Comparison of ENCODE assay signal across 15 cellular contexts in genomic region chr13:48431431-48431830, GRCh38. TPM values are rescaled to one million over a fixed set of nuclear protein-coding genes. Genes with fewer than 3 reads are reported as not detected.
DNase-seq lines count a peak whose midpoint lies in the region; ATAC-seq, FAIRE-seq and TF ChIP-seq lines count a peak whose summit lies in the region.
"Had no signal": no experiment of that assay in that cellular context is flagged by ENCODE, and none has a peak within 500 bp of the region (broad histone marks: within the 10 kb centered on the region; RNA-seq: fewer than 3 reads in every experiment).

No MANE protein-coding gene starts in this region.

- peaks cover 54% of the 10 kb centered on the region for H3K4me1 Mint-ChIP-seq in activated CD4-positive, alpha-beta memory T cell treated with anti-CD3 and anti-CD28 coated beads for 36 hours (ENCODE audit: low read depth)
- peaks cover 49% of the 10 kb centered on the region for H3K4me1 Mint-ChIP-seq in activated CD4-positive, alpha-beta memory T cell treated with anti-CD3 and anti-CD28 coated beads, Interleukin-2, amount 10 ng/mL, durations not matched to agents 7 days and 5 days

- H3K27ac Mint-ChIP-seq in activated CD4-positive, alpha-beta memory T cell treated with anti-CD3 and anti-CD28 coated beads for 36 hours: peak overlapping the region; percentile 45
- H3K27ac Mint-ChIP-seq in activated CD4-positive, alpha-beta memory T cell treated with anti-CD3 and anti-CD28 coated beads, Interleukin-2, amount 10 ng/mL, durations not matched to agents 7 days and 5 days: no peak overlapping the region
- H3K27ac Mint-ChIP-seq: type B pancreatic cell had no signal

- H3K9me3 Mint-ChIP-seq in activated CD4-positive, alpha-beta memory T cell treated with anti-CD3 and anti-CD28 coated beads for 36 hours: peaks cover 6% of the 10 kb centered on the region
- peaks cover 16% of the 10 kb centered on the region for H3K9me3 Mint-ChIP-seq in activated CD4-positive, alpha-beta memory T cell treated with anti-CD3 and anti-CD28 coated beads, Interleukin-2, amount 10 ng/mL, durations not matched to agents 7 days and 5 days

- no peaks in the 10 kb centered on the region for H3F3A ChIP-seq in smooth muscle cell (ENCODE audit: low read depth)

- no peak for DNase-seq in activated CD4-positive, alpha-beta memory T cell treated with anti-CD3 and anti-CD28 coated beads for 36 hours
- no peak for DNase-seq in activated CD4-positive, alpha-beta memory T cell treated with anti-CD3 and anti-CD28 coated beads, Interleukin-2, amount 10 ng/mL, durations not matched to agents 7 days and 5 days
- DNase-seq in endothelial cell of umbilical vein (ENCODE audit: low read depth, low spot score): peak; percentile 89
- no peak for DNase-seq in smooth muscle cell (lab: John Stamatoyannopoulos, UW; ENCODE audit: unreplicated experiment)
- no peak for DNase-seq in A172 (ENCODE audit: low spot score)
- DNase-seq in anterior cingulate cortex (lab: John Stamatoyannopoulos, UW): no peak
- DNase-seq in SKM-1 (lab: John Stamatoyannopoulos, UW; ENCODE audit: unreplicated experiment): no peak
- DNase-seq: activated T-cell treated with anti-CD3 and anti-CD28 coated beads, Interleukin-2, amount 50 U/mL, for 48 hours; effector CD4-positive, alpha-beta T cell; NCI-H2081; PC-9 had no signal

- BruUV-seq in endothelial cell of umbilical vein (replicated peaks; lab: Mats Ljungman, UMichigan): no TSS peak

- TF ChIP-seq CTCF in endothelial cell of umbilical vein (IDR thresholded peaks at IDR 0.05; ENCODE audit: extremely low read depth in 1 of 2, insufficient read depth in 1 of 2, low read depth in 1 of 2, low read length in 2 of 2): no peak
- no peak for TF ChIP-seq CTCF in smooth muscle cell (IDR thresholded peaks at IDR 0.05; ENCODE audit: borderline replicate concordance, insufficient read depth, poor library complexity, severe bottlenecking)

- H3K36me3 ChIP-seq in endothelial cell of umbilical vein (ENCODE audit: control insufficient read depth in 2 of 2, extremely low read depth in 1 of 2, insufficient read depth in 2 of 2, low read length in 2 of 2) (no peaks in the 10 kb centered on the region), smooth muscle cell (ENCODE audit: low read depth) (no peaks in the 10 kb centered on the region)

- intact Hi-C loops in activated CD4-positive, alpha-beta memory T cell treated with anti-CD3 and anti-CD28 coated beads for 36 hours (cut with micrococcal nuclease): loop anchor here (2.0 to 5.0 kb wide), 2 partner anchors 21 to 61 kb away; no protein-coding TSS in a partner anchor
- intact Hi-C loops in endothelial cell of umbilical vein (cut with micrococcal nuclease): no loop called here

- no peak for TF ChIP-seq POLR2A in endothelial cell of umbilical vein (IDR thresholded peaks at IDR 0.05; ENCODE audit: low read depth, low read length)

- H3K4me1 ChIP-seq in endothelial cell of umbilical vein (ENCODE audit: control insufficient read depth, extremely low read depth, insufficient read depth, low read length) (peaks cover 29% of the 10 kb centered on the region), smooth muscle cell (ENCODE audit: low read depth) (peaks cover 15% of the 10 kb centered on the region)
- H3K4me1 ChIP-seq: A549 had no signal

- no peak overlapping the region for H3K4me3 Mint-ChIP-seq in activated CD4-positive, alpha-beta memory T cell treated with anti-CD3 and anti-CD28 coated beads for 36 hours
- no peak overlapping the region for H3K4me3 Mint-ChIP-seq in activated CD4-positive, alpha-beta memory T cell treated with anti-CD3 and anti-CD28 coated beads, Interleukin-2, amount 10 ng/mL, durations not matched to agents 7 days and 5 days
- H3K4me3 Mint-ChIP-seq: type B pancreatic cell had no signal

- H3K9ac ChIP-seq in endothelial cell of umbilical vein (replicated peaks; ENCODE audit: extremely low read depth, insufficient read depth, low read length) (no peak overlapping the region), smooth muscle cell (ENCODE audit: low read depth) (peak overlapping the region; percentile 41)

- no peaks in the 10 kb centered on the region for H3K79me2 ChIP-seq in endothelial cell of umbilical vein (ENCODE audit: control insufficient read depth, insufficient read depth, low read length)
- H3K79me2 ChIP-seq in smooth muscle cell (ENCODE audit: low read depth): no peaks in the 10 kb centered on the region

- no peak overlapping the region for H3K4me3 ChIP-seq in endothelial cell of umbilical vein (replicated peaks in 1 of 3; ENCODE audit: insufficient read depth in 1 of 3, low read depth in 1 of 3, low read length in 3 of 3)
- no peak overlapping the region for H3K4me3 ChIP-seq in smooth muscle cell
- H3K4me3 ChIP-seq: A549, PC-9 had no signal

- peak; percentile 74 for ATAC-seq in SK-N-SH treated with all-trans-retinoic acid at 6 μM for 48 hours
- ATAC-seq: A549 had no signal

- H3K27ac ChIP-seq in endothelial cell of umbilical vein (ENCODE audit: insufficient read depth, low read depth, low read length) (peak overlapping the region; percentile 23), smooth muscle cell (ENCODE audit: low read depth) (peak overlapping the region; percentile 72)
- H3K27ac ChIP-seq: A549, PC-9 had no signal

- peak; percentile 24 for FAIRE-seq in endothelial cell of umbilical vein (lab: Jason Lieb, UNC)
- FAIRE-seq: A549, HTR-8/SVneo had no signal

- H2AFZ ChIP-seq in endothelial cell of umbilical vein (ENCODE audit: low read depth, low read length) (no peak overlapping the region), smooth muscle cell (ENCODE audit: low read depth) (no peak overlapping the region)
- H2AFZ ChIP-seq: PC-9 had no signal

- H3K4me2 ChIP-seq in endothelial cell of umbilical vein (ENCODE audit: insufficient read depth, low read length) (no peak overlapping the region), smooth muscle cell (peak overlapping the region; percentile 58)
- H3K4me2 ChIP-seq: A549, PC-9 had no signal

- WGBS in smooth muscle cell (ENCODE audit: low lambda C conversion rate): 62% methylated on average over 5 of the region's 5 CpGs

- no peaks in the 10 kb centered on the region for H3K27me3 Mint-ChIP-seq in activated CD4-positive, alpha-beta memory T cell treated with anti-CD3 and anti-CD28 coated beads for 36 hours
- no peaks in the 10 kb centered on the region for H3K27me3 Mint-ChIP-seq in activated CD4-positive, alpha-beta memory T cell treated with anti-CD3 and anti-CD28 coated beads, Interleukin-2, amount 10 ng/mL, durations not matched to agents 7 days and 5 days
- H3K27me3 Mint-ChIP-seq: type B pancreatic cell had no signal

- peaks cover 5% of the 10 kb centered on the region for H3K36me3 Mint-ChIP-seq in activated CD4-positive, alpha-beta memory T cell treated with anti-CD3 and anti-CD28 coated beads for 36 hours
- H3K36me3 Mint-ChIP-seq in activated CD4-positive, alpha-beta memory T cell treated with anti-CD3 and anti-CD28 coated beads, Interleukin-2, amount 10 ng/mL, durations not matched to agents 7 days and 5 days (ENCODE audit: low read depth): peaks cover 32% of the 10 kb centered on the region

- H3K9me1 ChIP-seq in endothelial cell of umbilical vein (replicated peaks; ENCODE audit: control insufficient read depth, extremely low read depth, insufficient read depth, low read length): no peaks in the 10 kb centered on the region

- H4K20me1 ChIP-seq in endothelial cell of umbilical vein (replicated peaks; ENCODE audit: control insufficient read depth, extremely low read depth, insufficient read depth, low read length) (no peaks in the 10 kb centered on the region), smooth muscle cell (ENCODE audit: low read depth) (no peaks in the 10 kb centered on the region)

- POLR2A ChIA-PET in activated CD4-positive, alpha-beta memory T cell treated with anti-CD3 and anti-CD28 coated beads for 36 hours (lab: Charles Lee): no interaction called here
- POLR2A ChIA-PET in activated CD4-positive, alpha-beta memory T cell treated with anti-CD3 and anti-CD28 coated beads, Interleukin-2, amount 10 ng/mL, durations not matched to agents 7 days and 5 days (lab: Charles Lee): interaction anchor here (0.6 to 1.1 kb wide), 3 partner anchors 19 to 346 kb away, joined by 3 read pairs; partner anchors contain the start of gene LPAR6
- POLR2A ChIA-PET in endothelial cell of umbilical vein (lab: Charles Lee): interaction anchor here (0.7 kb wide), 1 partner anchor 101 kb away, joined by 3 read pairs; no protein-coding TSS in a partner anchor

- CTCF ChIA-PET in activated CD4-positive, alpha-beta memory T cell treated with anti-CD3 and anti-CD28 coated beads for 36 hours (lab: Charles Lee): interaction anchor here (1.0 kb wide), 1 partner anchor 17 kb away, joined by 4 read pairs; no protein-coding TSS in a partner anchor
- CTCF ChIA-PET in activated CD4-positive, alpha-beta memory T cell treated with anti-CD3 and anti-CD28 coated beads, Interleukin-2, amount 10 ng/mL, durations not matched to agents 7 days and 5 days (lab: Charles Lee): interaction anchor here (0.6 kb wide), 1 partner anchor 98 kb away, joined by 3 read pairs; no protein-coding TSS in a partner anchor
- CTCF ChIA-PET in endothelial cell of umbilical vein (lab: Charles Lee): interaction anchor here (0.7 to 1.1 kb wide), 3 partner anchors 10 to 17 kb away, joined by 3 to 4 read pairs (median 3); no protein-coding TSS in a partner anchor

- H3K9me3 ChIP-seq in endothelial cell of umbilical vein (replicated peaks; ENCODE audit: control insufficient read depth, insufficient read depth, low read length) (no peaks in the 10 kb centered on the region), smooth muscle cell (replicated peaks; ENCODE audit: low read depth) (no peaks in the 10 kb centered on the region)
- H3K9me3 ChIP-seq: A549 had no signal

- H3K27me3 ChIP-seq in endothelial cell of umbilical vein (ENCODE audit: control insufficient read depth in 2 of 2, insufficient read depth in 2 of 2, low read length in 2 of 2) (no peaks in the 10 kb centered on the region), smooth muscle cell (ENCODE audit: low read depth) (no peaks in the 10 kb centered on the region)

- dilution Hi-C loops in endothelial cell of umbilical vein (cut with MboI; ENCODE audit: extremely low pct_ligation_motif_present, low sequenced_read_pairs): no loop called here

RNA-seq across cellular contexts. Expression of gene LPAR6, which starts 18.5 kb away (rescaled TPM):
- total RNA-seq in activated CD4-positive, alpha-beta memory T cell treated with anti-CD3 and anti-CD28 coated beads for 36 hours: 1 to 10 TPM; 8.8 TPM
- total RNA-seq in activated CD4-positive, alpha-beta memory T cell treated with anti-CD3 and anti-CD28 coated beads, Interleukin-2, amount 10 ng/mL, durations not matched to agents 7 days and 5 days: 100 to 1,000 TPM in 1 of 2 experiments, 10 to 100 TPM in 1; 96.8 to 100 TPM
- total RNA-seq in endothelial cell of umbilical vein (22.3 and 22.9 TPM in 2 replicates), smooth muscle cell (14.2 and 14.8 TPM in 2 replicates)
- polyA plus RNA-seq in endothelial cell of umbilical vein (12.0 and 14.5 TPM in 2 replicates), smooth muscle cell (3.1 and 5.4 TPM in 2 replicates)
- polyA plus RNA-seq in endothelial cell of umbilical vein (2011; cell fraction: cytosol; rRNA removed): 14.7 and 16.3 TPM in 2 replicates
- 19.0 and 26.0 TPM in 2 replicates for polyA plus RNA-seq in endothelial cell of umbilical vein (2011; cell fraction: nucleus; rRNA removed)
- 16.4 and 17.9 TPM in 2 replicates for polyA plus RNA-seq in endothelial cell of umbilical vein (2012)
- polyA minus RNA-seq in endothelial cell of umbilical vein: 16.7 and 17.5 TPM in 2 replicates
- polyA minus RNA-seq in endothelial cell of umbilical vein (2011; cell fraction: cytosol; rRNA and poly(A)+ RNA removed): not detected
- polyA minus RNA-seq in endothelial cell of umbilical vein (2011; cell fraction: nucleus; rRNA and poly(A)+ RNA removed): 20.0 and 23.5 TPM in 2 replicates
- total RNA-seq in A172 (2014; rRNA removed; shearing (Covaris generic)): 6.0 and 6.5 TPM in 2 replicates
